In genomic region chr17:39960406-39961053, GRCh38 we compare ENCODE assay signal across 1 cellular context.
TF ChIP-seq lines count a peak whose summit lies in the region.

No MANE protein-coding gene starts in this region.

TF ChIP-seq in HEK293, 187 proteins besides CTCF, POLR2A, EP300 and RAD21 (continued from another document):
- TF ChIP-seq ZBTB17 (tag by site-specific recombination; IDR thresholded peaks at IDR 0.05) (peak; percentile 66), ZSCAN16 (tag by site-specific recombination; IDR thresholded peaks at IDR 0.05) (no peak), ZNF362 (tag by site-specific recombination; IDR thresholded peaks at IDR 0.05) (no peak), PRDM4 (tag by site-specific recombination; IDR thresholded peaks at IDR 0.05) (peak; percentile 64), ZNF423 (tag by site-specific recombination; IDR thresholded peaks at IDR 0.05) (no peak), ZIC2 (tag by site-specific recombination; IDR thresholded peaks at IDR 0.05) (0 out of 2 replicates have a peak, but pooled peaks have one; percentile 32), ZNF416 (tag by site-specific recombination; IDR thresholded peaks at IDR 0.05) (no peak), ZNF768 (tag by site-specific recombination; IDR thresholded peaks at IDR 0.05) (no peak)
